In the genomic region with DNA sequence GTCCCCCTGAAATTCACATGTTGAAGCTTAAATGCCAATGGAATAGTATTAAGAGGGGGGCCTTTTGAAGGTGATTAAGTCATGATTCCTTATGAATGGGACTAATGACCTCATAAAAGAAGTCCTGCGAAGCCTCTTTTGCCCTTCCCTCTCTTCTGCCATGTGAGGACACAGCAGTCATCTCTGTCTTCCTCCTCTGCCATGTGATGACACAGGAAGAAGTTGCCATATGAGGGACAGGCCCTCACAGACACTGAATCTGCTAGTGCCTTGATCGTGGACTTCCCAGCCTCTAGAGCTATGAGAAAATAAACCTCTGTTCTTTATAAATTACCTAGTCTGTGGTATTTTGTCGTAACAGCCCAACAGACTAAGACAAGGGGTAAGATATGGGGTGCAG, we compare ENCODE assay signal across 14 cellular contexts.
"Had no signal": no experiment of that assay in that cellular context is flagged by ENCODE, and none has a peak within 500 bp of the region (broad histone marks: within the 10 kb centered on the region; RNA-seq: fewer than 3 reads in every experiment).

No MANE protein-coding gene starts in this region.

- H3K4me3 Mint-ChIP-seq: activated CD4-positive, alpha-beta T cell treated with anti-CD3 and anti-CD28 coated beads, Interleukin-2, amount 10 ng/mL, durations not matched to agents 24 days and 14 days; activated T-cell treated with anti-CD3 and anti-CD28 coated beads, Interleukin-2, amount 50 U/mL, for 24 hours; WTC11 had no signal

- H3K27me3 Mint-ChIP-seq: activated CD4-positive, alpha-beta T cell treated with anti-CD3 and anti-CD28 coated beads, Interleukin-2, amount 10 ng/mL, durations not matched to agents 24 days and 14 days; activated T-cell treated with anti-CD3 and anti-CD28 coated beads, Interleukin-2, amount 50 U/mL, for 24 hours had no signal

- H3K9me3 ChIP-seq: gastrocnemius medialis, pancreas had no signal

- DNase-seq: activated CD4-positive, alpha-beta T cell treated with anti-CD3 and anti-CD28 coated beads, Interleukin-2, amount 10 ng/mL, durations not matched to agents 24 days and 14 days; activated gamma-delta T cell treated with Interleukin-2 at 50 U/mL for 16 hours; activated T-cell treated with anti-CD3 and anti-CD28 coated beads, Interleukin-2, amount 50 U/mL, for 24 hours; dorsolateral prefrontal cortex; erythroblast; gastrocnemius medialis; heart left ventricle; midbrain; pancreas; T-helper 2 cell had no signal

- H3K4me3 ChIP-seq: ascending aorta, dorsolateral prefrontal cortex, gastrocnemius medialis, heart left ventricle, pancreas, vagina had no signal

- H3K27me3 ChIP-seq: ascending aorta, gastrocnemius medialis, heart left ventricle, pancreas, vagina had no signal

- ATAC-seq: gastrocnemius medialis, heart left ventricle, pancreas, sciatic nerve, WTC11 had no signal

- FAIRE-seq: pancreas had no signal

- H3K27ac ChIP-seq: ascending aorta, dorsolateral prefrontal cortex, gastrocnemius medialis, heart left ventricle, pancreas, vagina had no signal

- H3K36me3 ChIP-seq: ascending aorta, gastrocnemius medialis, heart left ventricle, pancreas, vagina had no signal

- H3K36me3 Mint-ChIP-seq: WTC11 had no signal

- H3K27ac Mint-ChIP-seq: activated CD4-positive, alpha-beta T cell treated with anti-CD3 and anti-CD28 coated beads, Interleukin-2, amount 10 ng/mL, durations not matched to agents 24 days and 14 days; activated T-cell treated with anti-CD3 and anti-CD28 coated beads, Interleukin-2, amount 50 U/mL, for 24 hours; WTC11 had no signal
